ENCODE assay signal across 15 cellular contexts in genomic region chr9:127168756-127169506, GRCh38. TPM values are rescaled to one million over a fixed set of nuclear protein-coding genes. Genes with fewer than 3 reads are reported as not detected.
DNase-seq lines count a peak whose midpoint lies in the region; ATAC-seq and TF ChIP-seq lines count a peak whose summit lies in the region.
"Had no signal": no experiment of that assay in that cellular context is flagged by ENCODE, and none has a peak within 500 bp of the region (broad histone marks: within the 10 kb centered on the region; RNA-seq: fewer than 3 reads in every experiment).

No MANE protein-coding gene starts in this region.

- DNase-seq in CD4-positive, CD25-positive, alpha-beta regulatory T cell = no peak
- DNase-seq in SK-N-MC (ENCODE audit: low read depth, low spot score) (no peak), fibroblast of peridontal ligament (ENCODE audit: extremely low read depth) (peak; percentile 51), smooth muscle cell of the brain vasculature (ENCODE audit: low read depth, low spot score) (peak; percentile 89), H7 (no peak), PC-3 (no peak), CD14-positive monocyte (ENCODE audit: low spot score) (no peak)
- DNase-seq: CD4-positive, alpha-beta T cell; DND-41; GDM1; GM23248; NCI-H226; NCI-H526 treated with DMSO at 0.1 percent for 48 hours had no signal

- H3K79me2 ChIP-seq in PC-3 (ENCODE audit: low read length) = no peaks in the 10 kb centered on the region

- H3K36me3 Mint-ChIP-seq in CD4-positive, CD25-positive, alpha-beta regulatory T cell = peaks cover 16% of the 10 kb centered on the region
- H3K36me3 Mint-ChIP-seq in activated T-helper 17 cell treated with anti-CD3 and anti-CD28 coated beads, Interleukin-2, amount 50 U/mL, for 72 hours (ENCODE audit: low read depth) = no peaks in the 10 kb centered on the region
- peaks cover 0 to 2% of the 10 kb centered on the region in 2 donors for H3K36me3 Mint-ChIP-seq in CD14-positive monocyte

- H3K4me1 Mint-ChIP-seq in CD4-positive, CD25-positive, alpha-beta regulatory T cell = peaks cover 0 to 1% (median under 1%) of the 10 kb centered on the region in 4 donors
- no peaks in the 10 kb centered on the region for H3K4me1 Mint-ChIP-seq in activated T-helper 17 cell treated with anti-CD3 and anti-CD28 coated beads, Interleukin-2, amount 50 U/mL, for 72 hours
- H3K4me1 Mint-ChIP-seq in CD14-positive monocyte = peaks cover 8% of the 10 kb centered on the region

- no peak overlapping the region for H3K27ac ChIP-seq in CD4-positive, CD25-positive, alpha-beta regulatory T cell (ENCODE audit: insufficient read depth, low read length, poor library complexity, severe bottlenecking)
- H3K27ac ChIP-seq in SK-N-MC = 0 out of 2 replicates have a peak overlapping the region, but pooled peaks have one; percentile 31
- H3K27ac ChIP-seq in PC-3 (ENCODE audit: low read length) = no peak overlapping the region
- H3K27ac ChIP-seq: GM23248 had no signal

- no peak overlapping the region for H2AFZ ChIP-seq in PC-3 (ENCODE audit: low read length)
- H2AFZ ChIP-seq: GM23248 had no signal

- no peak overlapping the region for H3K4me2 ChIP-seq in PC-3 (ENCODE audit: low read length)

- H3K27me3 Mint-ChIP-seq in CD4-positive, CD25-positive, alpha-beta regulatory T cell = no peaks in the 10 kb centered on the region
- H3K27me3 Mint-ChIP-seq in activated T-helper 17 cell treated with anti-CD3 and anti-CD28 coated beads, Interleukin-2, amount 50 U/mL, for 72 hours = no peaks in the 10 kb centered on the region
- peaks cover 0 to 2% (median 2%) of the 10 kb centered on the region in 3 donors for H3K27me3 Mint-ChIP-seq in CD14-positive monocyte (ENCODE audit: low read depth in 3 of 3)
- H3K27me3 Mint-ChIP-seq: CD4-positive, alpha-beta T cell had no signal

- H3K9ac ChIP-seq in SK-N-MC (ENCODE audit: insufficient read length) (no peak overlapping the region), PC-3 (ENCODE audit: low read length) (no peak overlapping the region)
- H3K9ac ChIP-seq: GM23248 had no signal

- no peaks in the 10 kb centered on the region for H3K9me3 Mint-ChIP-seq in CD4-positive, CD25-positive, alpha-beta regulatory T cell
- H3K9me3 Mint-ChIP-seq in activated T-helper 17 cell treated with anti-CD3 and anti-CD28 coated beads, Interleukin-2, amount 50 U/mL, for 72 hours = no peaks in the 10 kb centered on the region
- H3K9me3 Mint-ChIP-seq in CD14-positive monocyte = peaks cover 0 to 4% (median 0%) of the 10 kb centered on the region in 7 donors
- H3K9me3 Mint-ChIP-seq: CD4-positive, alpha-beta T cell had no signal

- no TSS peak for BruUV-seq in PC-3 (replicated peaks; lab: Mats Ljungman, UMichigan)

- H3K36me3 ChIP-seq in CD4-positive, CD25-positive, alpha-beta regulatory T cell (ENCODE audit: control insufficient read depth, insufficient read depth, low read length) = peaks cover 2% of the 10 kb centered on the region
- H3K36me3 ChIP-seq in SK-N-MC (ENCODE audit: insufficient read depth, low read length) (no peaks in the 10 kb centered on the region), H7 (replicated peaks; ENCODE audit: control insufficient read depth, insufficient read depth, low read length) (no peaks in the 10 kb centered on the region), PC-3 (ENCODE audit: low read depth, low read length) (no peaks in the 10 kb centered on the region)

- no peaks in the 10 kb centered on the region for H4K20me1 ChIP-seq in PC-3 (ENCODE audit: low read length)

- H3K4me1 ChIP-seq in CD4-positive, CD25-positive, alpha-beta regulatory T cell (ENCODE audit: control insufficient read depth, insufficient read depth, low read length, poor library complexity, severe bottlenecking) = no peaks in the 10 kb centered on the region
- H3K4me1 ChIP-seq in PC-3 (ENCODE audit: insufficient read depth, low read length) = peaks cover 11% of the 10 kb centered on the region

- intact Hi-C loops in PC-3 (cut with micrococcal nuclease) (no loop called here), CD14-positive monocyte (cut with micrococcal nuclease) (no loop called here)

- no peak for TF ChIP-seq CTCF in PC-3 (conservative IDR thresholded peaks at IDR 0.05; ENCODE audit: low read depth, low read length)
- TF ChIP-seq CTCF in CD14-positive monocyte (IDR thresholded peaks at IDR 0.05) = no peak

- H3K9me3 ChIP-seq in CD4-positive, CD25-positive, alpha-beta regulatory T cell (ENCODE audit: control insufficient read depth in 2 of 2, low read length in 2 of 2) = no peaks in the 10 kb centered on the region
- H3K9me3 ChIP-seq in SK-N-MC (ENCODE audit: low read depth, low read length) (no peaks in the 10 kb centered on the region), PC-3 (ENCODE audit: low read length) (no peaks in the 10 kb centered on the region)

- CTCF ChIA-PET in PC-3 (lab: Charles Lee) = no interaction called here

- H3F3A ChIP-seq in PC-3 (ENCODE audit: low read length, unreplicated experiment) = no peaks in the 10 kb centered on the region

- H3K9me2 ChIP-seq in PC-3 (replicated peaks; ENCODE audit: low read length) = no peaks in the 10 kb centered on the region

- H3K27ac Mint-ChIP-seq in CD4-positive, CD25-positive, alpha-beta regulatory T cell = peak overlapping the region in 2 of 3 donors; percentile 38 to 71
- no peak overlapping the region for H3K27ac Mint-ChIP-seq in activated T-helper 17 cell treated with anti-CD3 and anti-CD28 coated beads, Interleukin-2, amount 50 U/mL, for 72 hours
- peak overlapping the region in 1 of 7 donors; percentile 39 for H3K27ac Mint-ChIP-seq in CD14-positive monocyte
- H3K27ac Mint-ChIP-seq: CD4-positive, alpha-beta T cell had no signal

- H3K4me3 ChIP-seq in CD4-positive, CD25-positive, alpha-beta regulatory T cell (ENCODE audit: low read depth, low read length) = no peak overlapping the region
- H3K4me3 ChIP-seq in SK-N-MC (no peak overlapping the region), H7 (ENCODE audit: insufficient read depth, low read depth, low read length) (no peak overlapping the region), PC-3 (ENCODE audit: low read length) (no peak overlapping the region)
- H3K4me3 ChIP-seq: GM23248 had no signal

- POLR2A ChIA-PET in PC-3 (lab: Charles Lee; ENCODE audit: unreplicated experiment) = no interaction called here

- no peak overlapping the region for H3K4me3 Mint-ChIP-seq in CD4-positive, CD25-positive, alpha-beta regulatory T cell
- no peak overlapping the region for H3K4me3 Mint-ChIP-seq in activated T-helper 17 cell treated with anti-CD3 and anti-CD28 coated beads, Interleukin-2, amount 50 U/mL, for 72 hours
- H3K4me3 Mint-ChIP-seq in CD14-positive monocyte = no peak overlapping the region
- H3K4me3 Mint-ChIP-seq: CD4-positive, alpha-beta T cell had no signal

- no peaks in the 10 kb centered on the region for H3K27me3 ChIP-seq in CD4-positive, CD25-positive, alpha-beta regulatory T cell (ENCODE audit: control insufficient read depth, insufficient read depth, low read length)
- H3K27me3 ChIP-seq in H7 (ENCODE audit: control insufficient read depth, insufficient read depth, low read length) (no peaks in the 10 kb centered on the region), PC-3 (ENCODE audit: low read length) (no peaks in the 10 kb centered on the region)

- ATAC-seq in CD4-positive, CD25-positive, alpha-beta regulatory T cell (ENCODE audit: low read depth in 2 of 2) = no peak
- ATAC-seq in activated T-helper 17 cell treated with anti-CD3 and anti-CD28 coated beads, Interleukin-2, amount 50 U/mL, for 72 hours (replicated peaks) = no peak
- ATAC-seq in PC-3 = no peak

RNA-seq across cellular contexts. Expression of gene ANGPTL2, which starts 46.5 kb away (rescaled TPM):
- not detected for total RNA-seq in CD4-positive, CD25-positive, alpha-beta regulatory T cell
- polyA plus RNA-seq in CD4-positive, CD25-positive, alpha-beta regulatory T cell = not detected
- 4.7 and 8.3 TPM in 2 replicates for total RNA-seq in H7 (2014; rRNA removed; shearing (Covaris generic))
- total RNA-seq in activated T-helper 17 cell treated with anti-CD3 and anti-CD28 coated beads, Interleukin-2, amount 50 U/mL, for 72 hours = not detected
- 0.07 and 0.75 TPM in 2 replicates for total RNA-seq in PC-3 (2014; rRNA removed)
- polyA plus RNA-seq in CD14-positive monocyte = not detected
- total RNA-seq: CD4-positive, alpha-beta T cell; OCI-LY7 had no signal

Comparison
In these comparisons a context has a peak if more than half of its experiments do, and no peak if none do; other contexts are left out.
1. DNase-seq: peak in fibroblast of peridontal ligament (single experiment) and smooth muscle cell of the brain vasculature (single experiment); none in CD4-positive, CD25-positive, alpha-beta regulatory T cell (0 of 3), SK-N-MC (single experiment), H7 (single experiment), PC-3 (single experiment) and CD14-positive monocyte (single experiment).